Comparison of ENCODE assay signal across 6 cellular contexts in genomic region chr16:72558501-72558900, GRCh38.
"Had no signal": no experiment of that assay in that cellular context is flagged by ENCODE, and none has a peak within 500 bp of the region (broad histone marks: within the 10 kb centered on the region; RNA-seq: fewer than 3 reads in every experiment).

No MANE protein-coding gene starts in this region.

- H3K4me3 ChIP-seq: GM23338, K562 had no signal

- DNase-seq: H9, HCEC 1CT, IMR-90 had no signal

- H3K4me1 Mint-ChIP-seq: GM23338, H9 had no signal

- ATAC-seq: GM23338, K562 had no signal

- H3K4me3 Mint-ChIP-seq: GM23338, H9 had no signal

- H3K27ac Mint-ChIP-seq: GM23338 had no signal

- H3K9me3 Mint-ChIP-seq: GM23338 had no signal

- H3K27ac ChIP-seq: HL-60 had no signal
